In genomic region chrX:15963858-15964257, GRCh38 we compare ENCODE assay signal across 36 cellular contexts.
"Had no signal": no experiment of that assay in that cellular context is flagged by ENCODE, and none has a peak within 500 bp of the region (broad histone marks: within the 10 kb centered on the region; RNA-seq: fewer than 3 reads in every experiment).

No MANE protein-coding gene starts in this region.

- ATAC-seq: activated CD4-positive, alpha-beta T cell treated with anti-CD3 and anti-CD28 coated beads for 36 hours; activated CD8-positive, alpha-beta memory T cell treated with anti-CD3 and anti-CD28 coated beads, Interleukin-2, amount 10 ng/mL, durations not matched to agents 7 days and 5 days; activated CD8-positive, alpha-beta T cell treated with anti-CD3 and anti-CD28 coated beads, Interleukin-2, amount 10 ng/mL, durations not matched to agents 7 days and 5 days; activated naive CD8-positive, alpha-beta T cell treated with anti-CD3 and anti-CD28 coated beads, Interleukin-2, amount 50 U/mL, for 24 hours; body of pancreas had no signal

- H3K4me3 Mint-ChIP-seq: activated B cell treated with CpG ODN at 0.5 μM for 24 hours; activated CD4-positive, alpha-beta memory T cell treated with anti-CD3 and anti-CD28 coated beads, Interleukin-2, amount 10 ng/mL, durations not matched to agents 7 days and 5 days; activated CD4-positive, alpha-beta T cell treated with anti-CD3 and anti-CD28 coated beads for 36 hours; activated CD4-positive, alpha-beta T cell treated with anti-CD3 and anti-CD28 coated beads, Interleukin-2, amount 10 ng/mL, durations not matched to agents 7 days and 5 days; activated CD8-positive, alpha-beta memory T cell treated with anti-CD3 and anti-CD28 coated beads, Interleukin-2, amount 10 ng/mL, durations not matched to agents 7 days and 5 days; activated CD8-positive, alpha-beta T cell treated with anti-CD3 and anti-CD28 coated beads, Interleukin-2, amount 10 ng/mL, durations not matched to agents 7 days and 5 days; activated naive CD4-positive, alpha-beta T cell treated with anti-CD3 and anti-CD28 coated beads, Interleukin-2, amount 10 ng/mL, durations not matched to agents 7 days and 5 days; activated naive CD4-positive, alpha-beta T cell treated with anti-CD3 and anti-CD28 coated beads, Interleukin-2, amount 50 U/mL, for 24 hours; activated naive CD8-positive, alpha-beta T cell; activated naive CD8-positive, alpha-beta T cell treated with anti-CD3 and anti-CD28 coated beads, Interleukin-2, amount 10 ng/mL, durations not matched to agents 7 days and 5 days; activated naive CD8-positive, alpha-beta T cell treated with anti-CD3 and anti-CD28 coated beads, Interleukin-2, amount 50 U/mL, for 24 hours; activated T-cell treated with anti-CD3 and anti-CD28 coated beads, Interleukin-2, amount 50 U/mL, for 24 hours; T-helper 1 cell treated with Interleukin-12 subunit alpha and Interleukin-12 subunit beta and Interleukin-4 antibody, amounts not matched to agents 30 μg/mL and 1 μg/mL, for 36 hours; T-helper 2 cell treated with Interferon-gamma antibody and Interleukin-4, amounts not matched to agents 5 μg/mL and 100 μg/mL, for 36 hours had no signal

- H3K27me3 ChIP-seq: ascending aorta, body of pancreas, brain microvascular endothelial cell had no signal

- H3K36me3 Mint-ChIP-seq: activated CD8-positive, alpha-beta memory T cell treated with anti-CD3 and anti-CD28 coated beads, Interleukin-2, amount 10 ng/mL, durations not matched to agents 7 days and 5 days; activated naive CD4-positive, alpha-beta T cell treated with anti-CD3 and anti-CD28 coated beads, Interleukin-2, amount 10 ng/mL, durations not matched to agents 7 days and 5 days; activated naive CD4-positive, alpha-beta T cell treated with anti-CD3 and anti-CD28 coated beads, Interleukin-2, amount 50 U/mL, for 24 hours; activated naive CD8-positive, alpha-beta T cell; activated naive CD8-positive, alpha-beta T cell treated with anti-CD3 and anti-CD28 coated beads, Interleukin-2, amount 10 ng/mL, durations not matched to agents 7 days and 5 days had no signal

- H3K4me1 ChIP-seq: ascending aorta, body of pancreas, breast epithelium had no signal

- H3K9me3 Mint-ChIP-seq: activated B cell treated with CpG ODN at 0.5 μM for 24 hours; activated CD4-positive, alpha-beta memory T cell treated with anti-CD3 and anti-CD28 coated beads, Interleukin-2, amount 10 ng/mL, durations not matched to agents 7 days and 5 days; activated CD4-positive, alpha-beta T cell treated with anti-CD3 and anti-CD28 coated beads, Interleukin-2, amount 10 ng/mL, durations not matched to agents 7 days and 5 days; activated naive CD4-positive, alpha-beta T cell treated with anti-CD3 and anti-CD28 coated beads, Interleukin-2, amount 10 ng/mL, durations not matched to agents 7 days and 5 days; activated naive CD4-positive, alpha-beta T cell treated with anti-CD3 and anti-CD28 coated beads, Interleukin-2, amount 50 U/mL, for 24 hours; activated naive CD8-positive, alpha-beta T cell treated with anti-CD3 and anti-CD28 coated beads, Interleukin-2, amount 10 ng/mL, durations not matched to agents 7 days and 5 days; activated naive CD8-positive, alpha-beta T cell treated with anti-CD3 and anti-CD28 coated beads, Interleukin-2, amount 50 U/mL, for 24 hours; activated T-cell treated with anti-CD3 and anti-CD28 coated beads, Interleukin-2, amount 50 U/mL, for 24 hours; activated T-helper 2 cell treated with anti-CD3 and anti-CD28 coated beads, Interferon-gamma antibody, Interleukin-2, Interleukin-4, amounts not matched to agents 10 μg/mL and 5 μg/mL and 100 μg/mL, durations not matched to agents 14 hours and 24 hours and 36 hours; T-helper 1 cell treated with Interleukin-12 subunit alpha and Interleukin-12 subunit beta and Interleukin-4 antibody, amounts not matched to agents 30 μg/mL and 1 μg/mL, for 36 hours; T-helper 2 cell treated with Interferon-gamma antibody and Interleukin-4, amounts not matched to agents 5 μg/mL and 100 μg/mL, for 36 hours had no signal

- H3K9me3 ChIP-seq: ascending aorta, body of pancreas, breast epithelium had no signal

- H3K27ac Mint-ChIP-seq: activated B cell treated with CpG ODN at 0.5 μM for 24 hours; activated CD4-positive, alpha-beta memory T cell treated with anti-CD3 and anti-CD28 coated beads, Interleukin-2, amount 10 ng/mL, durations not matched to agents 7 days and 5 days; activated CD4-positive, alpha-beta T cell treated with anti-CD3 and anti-CD28 coated beads for 36 hours; activated CD4-positive, alpha-beta T cell treated with anti-CD3 and anti-CD28 coated beads, Interleukin-2, amount 10 ng/mL, durations not matched to agents 7 days and 5 days; activated CD8-positive, alpha-beta memory T cell treated with anti-CD3 and anti-CD28 coated beads, Interleukin-2, amount 10 ng/mL, durations not matched to agents 7 days and 5 days; activated CD8-positive, alpha-beta T cell treated with anti-CD3 and anti-CD28 coated beads, Interleukin-2, amount 10 ng/mL, durations not matched to agents 7 days and 5 days; activated naive CD4-positive, alpha-beta T cell treated with anti-CD3 and anti-CD28 coated beads, Interleukin-2, amount 10 ng/mL, durations not matched to agents 7 days and 5 days; activated naive CD4-positive, alpha-beta T cell treated with anti-CD3 and anti-CD28 coated beads, Interleukin-2, amount 50 U/mL, for 24 hours; activated naive CD8-positive, alpha-beta T cell; activated naive CD8-positive, alpha-beta T cell treated with anti-CD3 and anti-CD28 coated beads, Interleukin-2, amount 10 ng/mL, durations not matched to agents 7 days and 5 days; activated naive CD8-positive, alpha-beta T cell treated with anti-CD3 and anti-CD28 coated beads, Interleukin-2, amount 50 U/mL, for 24 hours; activated T-cell treated with anti-CD3 and anti-CD28 coated beads, Interleukin-2, amount 50 U/mL, for 24 hours; activated T-helper 2 cell treated with anti-CD3 and anti-CD28 coated beads, Interferon-gamma antibody, Interleukin-2, Interleukin-4, amounts not matched to agents 10 μg/mL and 5 μg/mL and 100 μg/mL, durations not matched to agents 14 hours and 24 hours and 36 hours; T-helper 1 cell treated with Interleukin-12 subunit alpha and Interleukin-12 subunit beta and Interleukin-4 antibody, amounts not matched to agents 30 μg/mL and 1 μg/mL, for 36 hours; T-helper 2 cell treated with Interferon-gamma antibody and Interleukin-4, amounts not matched to agents 5 μg/mL and 100 μg/mL, for 36 hours had no signal

- H3K27ac ChIP-seq: ascending aorta, body of pancreas, brain microvascular endothelial cell, breast epithelium, VCaP had no signal

- FAIRE-seq: TTC549 had no signal

- H3K36me3 ChIP-seq: ascending aorta, brain microvascular endothelial cell, breast epithelium had no signal

- DNase-seq: activated B cell treated with CpG ODN at 0.5 μM for 24 hours; activated CD4-positive, alpha-beta memory T cell treated with anti-CD3 and anti-CD28 coated beads, Interleukin-2, amount 10 ng/mL, durations not matched to agents 7 days and 5 days; activated CD4-positive, alpha-beta T cell treated with anti-CD3 and anti-CD28 coated beads for 36 hours; activated CD4-positive, alpha-beta T cell treated with anti-CD3 and anti-CD28 coated beads for 48 hours; activated CD4-positive, alpha-beta T cell treated with anti-CD3 and anti-CD28 coated beads, Interleukin-2, amount 10 ng/mL, durations not matched to agents 7 days and 5 days; activated CD4-positive, alpha-beta T cell treated with anti-CD3 and anti-CD28 coated beads, Interleukin-2, amount 50 U/mL, for 48 hours; activated CD4-positive, CD25-positive, alpha-beta regulatory T cell treated with anti-CD3 and anti-CD28 coated beads, Interleukin-2, amount 50 U/mL, for 72 hours; activated CD8-positive, alpha-beta memory T cell treated with anti-CD3 and anti-CD28 coated beads for 24 hours; activated CD8-positive, alpha-beta memory T cell treated with anti-CD3 and anti-CD28 coated beads, Interleukin-2, amount 10 ng/mL, durations not matched to agents 7 days and 5 days; activated CD8-positive, alpha-beta memory T cell treated with anti-CD3 and anti-CD28 coated beads, Interleukin-2, amount 50 U/mL, for 48 hours; activated CD8-positive, alpha-beta T cell treated with anti-CD3 and anti-CD28 coated beads, Interleukin-2, amount 10 ng/mL, durations not matched to agents 7 days and 5 days; activated effector memory CD4-positive, alpha-beta T cell treated with Interleukin-2 at 50 U/mL for 16 hours; activated gamma-delta T cell; activated naive CD4-positive, alpha-beta T cell treated with anti-CD3 and anti-CD28 coated beads, Interleukin-2, amount 10 ng/mL, durations not matched to agents 7 days and 5 days; activated naive CD4-positive, alpha-beta T cell treated with Interleukin-2 at 50 U/mL for 16 hours; activated naive CD8-positive, alpha-beta T cell treated with anti-CD3 and anti-CD28 coated beads, Interleukin-2, amount 10 ng/mL, durations not matched to agents 7 days and 5 days; activated naive CD8-positive, alpha-beta T cell treated with anti-CD3 and anti-CD28 coated beads, Interleukin-2, amount 50 U/mL, for 24 hours; activated T-cell treated with anti-CD3 and anti-CD28 coated beads, Interleukin-2, amount 50 U/mL, for 24 hours; activated T-cell treated with anti-CD3 and anti-CD28 coated beads, Interleukin-2, amount 50 U/mL, for 48 hours; amygdala; anterior cingulate cortex; body of pancreas; brain microvascular endothelial cell; central memory CD4-positive, alpha-beta T cell; T-helper 1 cell; T-helper 2 cell; T-helper 9 cell had no signal

- H3K4me3 ChIP-seq: ascending aorta, body of pancreas, breast epithelium had no signal

- H3K27me3 Mint-ChIP-seq: activated B cell treated with CpG ODN at 0.5 μM for 24 hours; activated CD4-positive, alpha-beta T cell treated with anti-CD3 and anti-CD28 coated beads for 36 hours; activated CD4-positive, alpha-beta T cell treated with anti-CD3 and anti-CD28 coated beads, Interleukin-2, amount 10 ng/mL, durations not matched to agents 7 days and 5 days; activated naive CD4-positive, alpha-beta T cell treated with anti-CD3 and anti-CD28 coated beads, Interleukin-2, amount 10 ng/mL, durations not matched to agents 7 days and 5 days; activated naive CD4-positive, alpha-beta T cell treated with anti-CD3 and anti-CD28 coated beads, Interleukin-2, amount 50 U/mL, for 24 hours; activated naive CD8-positive, alpha-beta T cell; activated naive CD8-positive, alpha-beta T cell treated with anti-CD3 and anti-CD28 coated beads, Interleukin-2, amount 10 ng/mL, durations not matched to agents 7 days and 5 days; activated naive CD8-positive, alpha-beta T cell treated with anti-CD3 and anti-CD28 coated beads, Interleukin-2, amount 50 U/mL, for 24 hours had no signal

- H3K4me1 Mint-ChIP-seq: activated B cell treated with CpG ODN at 0.5 μM for 24 hours; activated CD4-positive, alpha-beta memory T cell treated with anti-CD3 and anti-CD28 coated beads, Interleukin-2, amount 10 ng/mL, durations not matched to agents 7 days and 5 days; activated CD4-positive, alpha-beta T cell treated with anti-CD3 and anti-CD28 coated beads for 36 hours; activated CD4-positive, alpha-beta T cell treated with anti-CD3 and anti-CD28 coated beads, Interleukin-2, amount 10 ng/mL, durations not matched to agents 7 days and 5 days; activated CD8-positive, alpha-beta memory T cell treated with anti-CD3 and anti-CD28 coated beads, Interleukin-2, amount 10 ng/mL, durations not matched to agents 7 days and 5 days; activated naive CD4-positive, alpha-beta T cell treated with anti-CD3 and anti-CD28 coated beads, Interleukin-2, amount 10 ng/mL, durations not matched to agents 7 days and 5 days; activated naive CD4-positive, alpha-beta T cell treated with anti-CD3 and anti-CD28 coated beads, Interleukin-2, amount 50 U/mL, for 24 hours; activated naive CD8-positive, alpha-beta T cell treated with anti-CD3 and anti-CD28 coated beads, Interleukin-2, amount 10 ng/mL, durations not matched to agents 7 days and 5 days; activated naive CD8-positive, alpha-beta T cell treated with anti-CD3 and anti-CD28 coated beads, Interleukin-2, amount 50 U/mL, for 24 hours had no signal
